ENCODE assay signal across 8 cellular contexts in the genomic region with DNA sequence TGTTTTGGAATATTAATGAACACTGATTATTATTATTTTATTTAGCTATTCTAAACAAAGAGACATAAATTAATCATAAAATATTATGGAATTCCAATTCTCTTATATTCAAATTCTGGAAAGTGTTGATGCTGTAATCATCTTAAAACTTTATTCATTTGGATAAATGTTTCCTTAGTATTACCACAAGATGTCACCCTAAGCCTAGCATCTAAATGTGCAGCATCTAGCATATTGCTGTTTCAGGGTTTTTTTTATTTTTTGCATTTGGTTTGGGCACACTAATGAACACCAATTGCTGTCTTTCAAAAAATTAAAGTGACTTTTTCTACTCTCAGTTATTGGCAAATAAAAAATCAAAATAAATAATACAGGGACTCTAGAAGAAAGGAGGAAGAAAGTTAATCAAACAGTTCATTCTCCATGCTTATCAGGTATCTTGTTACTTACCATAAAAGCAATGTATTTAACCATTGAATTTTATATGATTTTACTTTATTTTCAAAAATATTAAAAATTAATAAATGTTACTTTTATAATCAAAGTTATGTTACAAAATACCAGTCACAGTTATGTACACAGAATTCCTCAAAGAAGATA. TPM values are rescaled to one million over a fixed set of nuclear protein-coding genes. Genes with fewer than 3 reads are reported as not detected.
A peak's percentile ranks its signal among the peaks of the same experiment; 100 is the strongest.
DNase-seq lines count a peak whose midpoint lies in the region; ATAC-seq, FAIRE-seq and TF ChIP-seq lines count a peak whose summit lies in the region.

No MANE protein-coding gene starts in this region.

- TF ChIP-seq POLR2A in upper lobe of left lung (IDR thresholded peaks at IDR 0.05), result no peak

- no peak overlapping the region for H3K9ac ChIP-seq in kidney (ENCODE audit: low read length in 2 of 2)

- TF ChIP-seq CTCF in brain microvascular endothelial cell (IDR thresholded peaks at IDR 0.05; ENCODE audit: low read depth, low read length, missing control alignments), result peak; percentile 29
- peak; percentile 61 for TF ChIP-seq CTCF in kidney (IDR thresholded peaks at IDR 0.05; ENCODE audit: borderline replicate concordance, extremely low read depth, insufficient read depth)
- TF ChIP-seq CTCF in upper lobe of left lung (IDR thresholded peaks at IDR 0.05), result peak; percentile 22 to 57 (median 45)

- no peak for TF ChIP-seq EP300 in upper lobe of left lung (IDR thresholded peaks at IDR 0.05)

- H3K27ac ChIP-seq in brain microvascular endothelial cell (no peak overlapping the region), kidney (ENCODE audit: low read depth in 2 of 2, low read length in 2 of 2) (no peak overlapping the region), upper lobe of left lung (no peak overlapping the region)

- peak; percentile 98 for FAIRE-seq in kidney (lab: Jason Lieb, UNC)

- H3K4me3 ChIP-seq in brain microvascular endothelial cell (ENCODE audit: low read depth, low read length) (no peak overlapping the region), kidney (ENCODE audit: low read length in 2 of 2) (no peak overlapping the region), upper lobe of left lung (no peak overlapping the region)

- H3K4me1 ChIP-seq in kidney (ENCODE audit: control insufficient read depth in 1 of 2, insufficient read depth in 1 of 2, low read depth in 1 of 2, low read length in 2 of 2) (no peaks in the 10 kb centered on the region), upper lobe of left lung (no peaks in the 10 kb centered on the region)

- H3K27ac Mint-ChIP-seq in activated CD8-positive, alpha-beta memory T cell treated with anti-CD3 and anti-CD28 coated beads, Interleukin-2, amount 10 ng/mL, durations not matched to agents 7 days and 5 days, result no peak overlapping the region

- ATAC-seq in activated CD8-positive, alpha-beta memory T cell treated with anti-CD3 and anti-CD28 coated beads, Interleukin-2, amount 10 ng/mL, durations not matched to agents 7 days and 5 days, result peak; percentile 36
- peak; percentile 61 for ATAC-seq in HG02840 (IDR thresholded peaks at IDR 0.05; ENCODE audit: low FRiP score, unreplicated experiment)
- peak in 1 of 2 donors; percentile 80 for ATAC-seq in upper lobe of left lung (ENCODE audit: low FRiP score in 2 of 2)

- no peaks in the 10 kb centered on the region for H3K9me3 ChIP-seq in kidney (ENCODE audit: control insufficient read depth in 1 of 2, low read length in 2 of 2)
- no peaks in the 10 kb centered on the region for H3K9me3 ChIP-seq in upper lobe of left lung

- in situ Hi-C loops in brain microvascular endothelial cell (cut with HindIII; ENCODE audit: low pct_ligation_motif_present, low sequenced_read_pairs), result no loop called here

- no peak for DNase-seq in activated CD8-positive, alpha-beta memory T cell treated with anti-CD3 and anti-CD28 coated beads, Interleukin-2, amount 10 ng/mL, durations not matched to agents 7 days and 5 days
- no peak for DNase-seq in activated CD8-positive, alpha-beta memory T cell treated with anti-CD3 and anti-CD28 coated beads, Interleukin-2, amount 50 U/mL, for 4 hours
- peak; percentile 44 for DNase-seq in NCI-H345 (lab: John Stamatoyannopoulos, UW)
- no peak for DNase-seq in brain microvascular endothelial cell
- DNase-seq in kidney, result no peak
- no peak for DNase-seq in upper lobe of left lung
- DNase-seq in islet precursor cell, result no peak

- H3K27me3 Mint-ChIP-seq in activated CD8-positive, alpha-beta memory T cell treated with anti-CD3 and anti-CD28 coated beads, Interleukin-2, amount 10 ng/mL, durations not matched to agents 7 days and 5 days, result peaks cover 3% of the 10 kb centered on the region

- H3K27me3 ChIP-seq in brain microvascular endothelial cell (replicated peaks) (no peaks in the 10 kb centered on the region), upper lobe of left lung (no peaks in the 10 kb centered on the region)

- H3K36me3 ChIP-seq in brain microvascular endothelial cell (replicated peaks), result no peaks in the 10 kb centered on the region
- no peaks in the 10 kb centered on the region for H3K36me3 ChIP-seq in kidney (ENCODE audit: control insufficient read depth in 1 of 2, insufficient read depth in 2 of 2, low read length in 2 of 2)
- no peaks in the 10 kb centered on the region for H3K36me3 ChIP-seq in upper lobe of left lung

- H3K9me3 Mint-ChIP-seq in activated CD8-positive, alpha-beta memory T cell treated with anti-CD3 and anti-CD28 coated beads, Interleukin-2, amount 10 ng/mL, durations not matched to agents 7 days and 5 days (ENCODE audit: low read depth), result no peaks in the 10 kb centered on the region

- intact Hi-C loops in kidney (cut with DNase I), result no loop called here

- CTCF ChIA-PET in activated CD8-positive, alpha-beta memory T cell treated with anti-CD3 and anti-CD28 coated beads, Interleukin-2, amount 10 ng/mL, durations not matched to agents 7 days and 5 days (lab: Charles Lee), result interaction anchor here (0.7 to 1.1 kb wide), 7 partner anchors 97 to 1244 kb away, joined by 3 to 6 read pairs (median 3); a partner anchor contains a TSS

- H3K4me1 Mint-ChIP-seq in activated CD8-positive, alpha-beta memory T cell treated with anti-CD3 and anti-CD28 coated beads, Interleukin-2, amount 10 ng/mL, durations not matched to agents 7 days and 5 days, result peaks cover 2% of the 10 kb centered on the region

- no peaks in the 10 kb centered on the region for H3K36me3 Mint-ChIP-seq in activated CD8-positive, alpha-beta memory T cell treated with anti-CD3 and anti-CD28 coated beads, Interleukin-2, amount 10 ng/mL, durations not matched to agents 7 days and 5 days

- H3K4me3 Mint-ChIP-seq in activated CD8-positive, alpha-beta memory T cell treated with anti-CD3 and anti-CD28 coated beads, Interleukin-2, amount 10 ng/mL, durations not matched to agents 7 days and 5 days, result no peak overlapping the region

RNA-seq across cellular contexts. Expression of a gene that starts 31.8 kb away (rescaled TPM):
- total RNA-seq in activated CD8-positive, alpha-beta memory T cell treated with anti-CD3 and anti-CD28 coated beads, Interleukin-2, amount 10 ng/mL, durations not matched to agents 7 days and 5 days, result 1 to 10 TPM; 1.4 to 2.1 TPM
- 7.2 TPM for total RNA-seq in kidney
- polyA plus RNA-seq in kidney (ENCODE audit: insufficient read depth, low read depth, low replicate concordance), result 2.9 TPM
- 10 to 100 TPM in 2 of 6 donors, 1 to 10 TPM in 4; 3.4 to 37.7 (median 9.1) TPM for total RNA-seq in upper lobe of left lung

RNA-seq across cellular contexts. Expression of a gene that starts 33.0 kb away (rescaled TPM):
- 10 to 100 TPM; 49.3 to 63.1 TPM for total RNA-seq in activated CD8-positive, alpha-beta memory T cell treated with anti-CD3 and anti-CD28 coated beads, Interleukin-2, amount 10 ng/mL, durations not matched to agents 7 days and 5 days
- total RNA-seq in kidney, result 51.5 TPM
- polyA plus RNA-seq in kidney (ENCODE audit: insufficient read depth, low read depth, low replicate concordance), result 54.7 TPM
- 10 to 100 TPM; 19.3 to 72.6 (median 44.8) TPM for total RNA-seq in upper lobe of left lung

RNA-seq across cellular contexts. Expression of a gene that starts 52.4 kb away (rescaled TPM):
- 10 to 100 TPM; 28.4 to 39.0 TPM for total RNA-seq in activated CD8-positive, alpha-beta memory T cell treated with anti-CD3 and anti-CD28 coated beads, Interleukin-2, amount 10 ng/mL, durations not matched to agents 7 days and 5 days
- 20.3 TPM for total RNA-seq in kidney
- polyA plus RNA-seq in kidney (ENCODE audit: insufficient read depth, low read depth, low replicate concordance), result 63.8 TPM
- 10 to 100 TPM in 5 of 6 donors, 1 to 10 TPM in 1; 7.4 to 27.0 (median 17.4) TPM for total RNA-seq in upper lobe of left lung
